ENCODE assay signal across 17 cellular contexts in the genomic region with DNA sequence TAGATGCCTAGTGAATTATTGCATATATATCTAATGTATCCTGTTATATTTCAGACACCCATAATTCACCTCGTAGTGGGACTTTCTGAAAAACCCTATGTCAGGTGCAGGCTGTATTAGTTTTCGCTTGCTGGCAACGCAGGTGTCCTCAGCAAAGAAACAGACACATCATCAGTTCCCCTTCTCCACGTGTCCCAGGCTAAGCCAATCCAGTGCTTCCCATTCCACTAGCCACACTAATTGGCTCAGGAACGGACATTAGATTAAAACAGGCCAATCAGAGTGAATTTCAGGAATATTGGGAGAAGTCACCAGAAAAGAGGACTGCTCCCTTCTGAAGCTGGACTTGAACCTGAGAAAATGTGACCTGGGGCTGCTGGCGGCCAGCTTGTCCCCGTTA.
DNase-seq lines count a peak whose midpoint lies in the region; ATAC-seq and TF ChIP-seq lines count a peak whose summit lies in the region.
"Had no signal": no experiment of that assay in that cellular context is flagged by ENCODE, and none has a peak within 500 bp of the region (broad histone marks: within the 10 kb centered on the region; RNA-seq: fewer than 3 reads in every experiment).

No MANE protein-coding gene starts in this region.

- H4K12ac ChIP-seq in trophoblast cell (ENCODE audit: low read depth, low read length) = no peak overlapping the region

- ATAC-seq in HG02840 (IDR thresholded peaks at IDR 0.05; ENCODE audit: low FRiP score, unreplicated experiment) = no peak
- ATAC-seq: GM23338, HCT116 had no signal

- no peak overlapping the region for H2AK5ac ChIP-seq in trophoblast cell (ENCODE audit: low read length)

- H3K9ac ChIP-seq in Loucy (ENCODE audit: low read depth, low read length, poor library complexity, severe bottlenecking) = no peak overlapping the region
- no peak overlapping the region for H3K9ac ChIP-seq in trophoblast cell (ENCODE audit: low read length)

- no peak overlapping the region for H2BK5ac ChIP-seq in trophoblast cell (ENCODE audit: low read depth, low read length, poor library complexity)

- H4K20me1 ChIP-seq in Loucy (ENCODE audit: insufficient read depth, low read length, poor library complexity, severe bottlenecking) = no peaks in the 10 kb centered on the region

- no peak overlapping the region for H2BK120ac ChIP-seq in trophoblast cell (ENCODE audit: insufficient read depth, low read length, poor library complexity)

- no peak overlapping the region for H3K27ac ChIP-seq in trophoblast cell (ENCODE audit: low read depth, low read length)

- no peaks in the 10 kb centered on the region for H3K9me3 ChIP-seq in Loucy (ENCODE audit: insufficient read depth, low read depth, low read length)
- H3K9me3 ChIP-seq in trophoblast cell (ENCODE audit: insufficient read depth, low read depth, low read length) = no peaks in the 10 kb centered on the region

- H3K4me2 ChIP-seq in Loucy (ENCODE audit: low read depth, low read length, poor library complexity, severe bottlenecking) (no peak overlapping the region), trophoblast cell (ENCODE audit: low read length) (no peak overlapping the region)
- H3K4me2 ChIP-seq: GM23338 had no signal

- H3K79me2 ChIP-seq in Loucy (ENCODE audit: insufficient read depth, low read length) (no peaks in the 10 kb centered on the region), trophoblast cell (ENCODE audit: control insufficient read depth, insufficient read depth, low read length, poor library complexity) (no peaks in the 10 kb centered on the region)

- H3K4me1 ChIP-seq in Loucy (ENCODE audit: insufficient read depth, low read length, poor library complexity, severe bottlenecking) = no peaks in the 10 kb centered on the region
- peaks cover 0 to under 1% of the 10 kb centered on the region in 2 experiments for H3K4me1 ChIP-seq in trophoblast cell (ENCODE audit: control insufficient read depth in 1 of 2, insufficient read depth in 2 of 2, low read length in 2 of 2)

- H3F3A ChIP-seq in Loucy (ENCODE audit: low read depth) = no peaks in the 10 kb centered on the region

- H4K91ac ChIP-seq in trophoblast cell (ENCODE audit: low read depth, low read length) = no peak overlapping the region

- no peaks in the 10 kb centered on the region for H3K36me3 ChIP-seq in Loucy (ENCODE audit: insufficient read depth, low read length)
- H3K36me3 ChIP-seq in trophoblast cell (ENCODE audit: control insufficient read depth in 1 of 2, insufficient read depth in 2 of 2, low read length in 2 of 2) = no peaks in the 10 kb centered on the region

- H3K27me3 ChIP-seq in Loucy (ENCODE audit: insufficient read depth, low read length, poor library complexity, severe bottlenecking) = no peaks in the 10 kb centered on the region
- peaks cover 3% of the 10 kb centered on the region for H3K27me3 ChIP-seq in trophoblast cell (ENCODE audit: insufficient read depth, low read length)

- DNase-seq in activated effector memory CD4-positive, alpha-beta T cell treated with anti-CD3 and anti-CD28 coated beads, Interleukin-2, amount 50 U/mL, for 16 hours = peak; percentile 2
- no peak for DNase-seq in activated effector memory CD4-positive, alpha-beta T cell treated with Interleukin-2 at 50 U/mL for 16 hours
- DNase-seq in trophoblast cell = no peak
- no peak for DNase-seq in NCI-H510A (lab: John Stamatoyannopoulos, UW)
- DNase-seq: 8988T; C1 segment of cervical spinal cord; Calu3; CD4-positive, alpha-beta memory T cell; COR-L47; DMS53; DMS79 treated with DMSO at 0.1 percent for 48 hours; GF-D8; H9 had no signal

- no peak overlapping the region for H3K18ac ChIP-seq in trophoblast cell (ENCODE audit: low read length)

- H3K79me1 ChIP-seq in trophoblast cell (ENCODE audit: low read length) = no peaks in the 10 kb centered on the region

- no peak overlapping the region for H3K4ac ChIP-seq in trophoblast cell (ENCODE audit: low read depth, low read length)

- no CpG with 5 or more reads among the region's 7 CpGs for WGBS in trophoblast cell (ENCODE audit: extremely low coverage, insufficient coverage, insufficient read length)

- H2AFZ ChIP-seq in Loucy (ENCODE audit: low read length) (0 out of 2 replicates have a peak overlapping the region, but pooled peaks have one; percentile 19), trophoblast cell (ENCODE audit: insufficient read depth, low read length, poor library complexity) (no peak overlapping the region)
- H2AFZ ChIP-seq: GM23338 had no signal

- H3K14ac ChIP-seq in trophoblast cell (ENCODE audit: low read length) = no peak overlapping the region

- TF ChIP-seq CTCF in Loucy (conservative IDR thresholded peaks at IDR 0.05; ENCODE audit: low read length) = no peak

- H4K8ac ChIP-seq in trophoblast cell (ENCODE audit: low read depth, low read length) = no peak overlapping the region

- H3K23ac ChIP-seq in trophoblast cell (ENCODE audit: low read length) = peak overlapping the region; percentile 75

- no peaks in the 10 kb centered on the region for H3K9me2 ChIP-seq in Loucy (replicated peaks; ENCODE audit: low read depth, low read length)

- H3K4me3 ChIP-seq in Loucy (ENCODE audit: low read length, poor library complexity, severe bottlenecking) (no peak overlapping the region), trophoblast cell (ENCODE audit: low read depth, low read length) (no peak overlapping the region)
- H3K4me3 ChIP-seq: GM23338 had no signal

- no peak overlapping the region for H2BK12ac ChIP-seq in trophoblast cell (ENCODE audit: low read length)
